29 cellular contexts compared by ENCODE assay signal in genomic region chr1:180567664-180568063, GRCh38. TPM values are rescaled to one million over a fixed set of nuclear protein-coding genes. Genes with fewer than 3 reads are reported as not detected.
"Had no signal": no experiment of that assay in that cellular context is flagged by ENCODE, and none has a peak within 500 bp of the region (broad histone marks: within the 10 kb centered on the region; RNA-seq: fewer than 3 reads in every experiment).

No MANE protein-coding gene starts in this region.

- H3K9ac ChIP-seq: parathyroid adenoma had no signal

- H3K79me2 ChIP-seq: parathyroid adenoma had no signal

- DNase-seq: activated CD4-positive, alpha-beta memory T cell treated with anti-CD3 and anti-CD28 coated beads, Interleukin-2, amount 10 ng/mL, durations not matched to agents 7 days and 5 days; activated CD4-positive, alpha-beta T cell treated with anti-CD3 and anti-CD28 coated beads, Interleukin-2, amount 10 ng/mL, durations not matched to agents 24 days and 14 days; activated effector memory CD4-positive, alpha-beta T cell treated with anti-CD3 and anti-CD28 coated beads, Interleukin-2, amount 50 U/mL, for 16 hours; activated naive CD4-positive, alpha-beta T cell treated with anti-CD3 and anti-CD28 coated beads, Interleukin-2, amount 10 ng/mL, durations not matched to agents 7 days and 5 days; dermis blood vessel endothelial cell; effector CD8-positive, alpha-beta T cell; erythroblast; foreskin melanocyte; hippocampal formation; kidney glomerular epithelial cell; mesenchymal stem cell; natural killer cell; nucleus accumbens; right cardiac atrium; stimulated activated CD4-positive, alpha-beta T cell treated with anti-CD3 and anti-CD28 coated beads, Interleukin-2, amount 100 ng/mL, for 24 hours; stomach had no signal

- H3K36me3 ChIP-seq: cardiac muscle cell, stomach, suprapubic skin, tibial nerve had no signal

- H3K27ac ChIP-seq: cardiac muscle cell, parathyroid adenoma, skin epidermis, stomach, suprapubic skin, tibial nerve, VCaP had no signal

- H3K27me3 ChIP-seq: cardiac muscle cell, stomach, suprapubic skin, tibial nerve had no signal

- H2AFZ ChIP-seq: parathyroid adenoma had no signal

- FAIRE-seq: urothelium cell line had no signal

- H3K4me1 ChIP-seq: parathyroid adenoma, stomach, tibial nerve had no signal

- H3K9me3 ChIP-seq: stomach, suprapubic skin, tibial nerve had no signal

- H3K4me3 ChIP-seq: cardiac muscle cell, skin epidermis, stomach, suprapubic skin, tibial nerve had no signal

- ATAC-seq: activated CD4-positive, CD25-positive, alpha-beta regulatory T cell treated with anti-CD3 and anti-CD28 coated beads, Interleukin-2, amount 50 U/mL, for 24 hours; natural killer cell; right cardiac atrium; stimulated activated effector memory CD8-positive, alpha-beta T cell treated with anti-CD3 and anti-CD28 coated beads, Interleukin-12 subunit alpha, Interleukin-12 subunit beta, amount 100 ng/mL, for 72 hours had no signal

RNA-seq across cellular contexts. Expression of gene OVAAL, which starts 8.9 kb away (rescaled TPM):
- total RNA-seq: activated CD4-positive, alpha-beta memory T cell treated with anti-CD3 and anti-CD28 coated beads, Interleukin-2, amount 10 ng/mL, durations not matched to agents 7 days and 5 days; activated CD4-positive, alpha-beta T cell treated with anti-CD3 and anti-CD28 coated beads, Interleukin-2, amount 10 ng/mL, durations not matched to agents 24 days and 14 days; dermis blood vessel endothelial cell; fibroblast of lung; lower leg skin; natural killer cell; pulmonary artery endothelial cell; stomach; suprapubic skin; T-helper 2 cell treated with Interferon-gamma antibody and Interleukin-4, amounts not matched to agents 100 ng/mL and 5 ng/mL, for 36 hours; tibial nerve had no signal
- polyA plus RNA-seq: fibroblast of lung, stomach had no signal
